ENCODE assay signal across 33 cellular contexts in the genomic region with DNA sequence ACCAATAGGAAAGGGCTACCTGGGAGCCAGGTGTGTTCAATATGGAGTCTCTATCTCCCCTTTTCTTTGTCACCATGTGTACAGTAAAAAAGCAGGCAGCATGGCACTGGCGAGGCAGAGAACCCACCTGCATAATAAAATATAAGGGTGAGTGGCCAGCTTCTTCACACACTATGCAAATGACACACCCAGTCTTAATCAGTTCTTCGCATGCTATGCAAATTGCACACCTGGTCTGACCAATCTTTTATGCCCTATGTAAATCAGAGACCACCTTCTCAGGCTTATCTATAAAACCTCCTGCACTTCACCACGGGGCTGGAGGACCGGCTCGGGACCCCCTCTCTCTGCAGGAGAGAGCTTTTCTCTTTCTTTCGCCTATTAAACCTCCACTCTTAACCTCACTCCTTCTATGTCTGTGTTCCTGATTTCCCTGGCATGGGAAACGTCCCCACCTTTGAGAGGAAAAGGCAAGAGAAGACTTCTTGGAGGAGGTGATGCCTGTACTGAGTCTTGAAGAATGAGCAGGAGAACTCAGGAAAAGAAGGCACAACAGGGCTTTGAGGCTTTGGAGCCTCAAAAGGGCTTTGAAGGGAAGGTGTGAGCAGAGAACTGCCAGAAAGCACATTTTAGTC.
"Had no signal": no experiment of that assay in that cellular context is flagged by ENCODE, and none has a peak within 500 bp of the region (broad histone marks: within the 10 kb centered on the region; RNA-seq: fewer than 3 reads in every experiment).

No MANE protein-coding gene starts in this region.

- H3K27me3 Mint-ChIP-seq: activated CD4-positive, alpha-beta memory T cell treated with anti-CD3 and anti-CD28 coated beads for 36 hours; activated CD4-positive, alpha-beta T cell treated with anti-CD3 and anti-CD28 coated beads, Interleukin-2, amount 10 ng/mL, durations not matched to agents 24 days and 14 days; activated naive CD8-positive, alpha-beta T cell treated with anti-CD3 and anti-CD28 coated beads for 36 hours had no signal

- H3K9me3 ChIP-seq: vagina had no signal

- DNase-seq: activated CD4-positive, alpha-beta memory T cell treated with anti-CD3 and anti-CD28 coated beads for 36 hours; activated CD4-positive, alpha-beta T cell treated with anti-CD3 and anti-CD28 coated beads, Interleukin-2, amount 10 ng/mL, durations not matched to agents 24 days and 14 days; activated CD4-positive, CD25-positive, alpha-beta regulatory T cell treated with anti-CD3 and anti-CD28 coated beads, Interleukin-2, amount 50 U/mL, for 72 hours; activated CD8-positive, alpha-beta memory T cell treated with anti-CD3 and anti-CD28 coated beads, Interleukin-2, amount 50 U/mL, for 4 hours; activated effector memory CD4-positive, alpha-beta T cell treated with anti-CD3 and anti-CD28 coated beads, Interleukin-2, amount 50 U/mL, for 16 hours; activated naive CD4-positive, alpha-beta T cell treated with anti-CD3 and anti-CD28 coated beads for 36 hours; activated naive CD8-positive, alpha-beta T cell treated with anti-CD3 and anti-CD28 coated beads for 36 hours; activated T-cell treated with anti-CD3 and anti-CD28 coated beads, Interleukin-2, amount 50 U/mL, for 1 hour; brain microvascular endothelial cell; effector memory CD8-positive, alpha-beta T cell; foreskin fibroblast; heart left ventricle; left cardiac atrium; mammary epithelial cell; naive B cell; nucleus accumbens; stimulated activated CD4-positive, alpha-beta T cell treated with anti-CD3 and anti-CD28 coated beads, Interleukin-1b, Interleukin-23, amount 100 ng/mL, for 48 hours; stimulated activated CD4-positive, alpha-beta T cell treated with anti-CD3 and anti-CD28 coated beads, Interleukin-4, amount 100 ng/mL, for 4 hours; stimulated activated CD8-positive, alpha-beta memory T cell treated with anti-CD3 and anti-CD28 coated beads, Interleukin-4, amount 100 ng/mL, for 48 hours; stimulated activated naive CD8-positive, alpha-beta T cell treated with anti-CD3 and anti-CD28 coated beads, Interleukin-15, amount 100 ng/mL, for 72 hours; substantia nigra; T-helper 9 cell; WERI-Rb-1 had no signal

- H3K4me1 ChIP-seq: ascending aorta, heart left ventricle, parathyroid adenoma, right atrium auricular region, vagina had no signal

- H3K36me3 Mint-ChIP-seq: activated CD4-positive, alpha-beta memory T cell treated with anti-CD3 and anti-CD28 coated beads for 36 hours; activated naive CD8-positive, alpha-beta T cell treated with anti-CD3 and anti-CD28 coated beads for 36 hours; stimulated activated memory B cell treated with anti-CD40 and anti-IgM and Interleukin-4, amounts not matched to agents 10 μg/mL and 1 μg/mL and 100 μg/mL, for 72 hours; type B pancreatic cell had no signal

- H3K27ac ChIP-seq: ascending aorta, brain microvascular endothelial cell, coronary artery, heart left ventricle, parathyroid adenoma, right atrium auricular region, vagina, WERI-Rb-1 had no signal

- H3K9me3 Mint-ChIP-seq: activated CD4-positive, alpha-beta T cell treated with anti-CD3 and anti-CD28 coated beads, Interleukin-2, amount 10 ng/mL, durations not matched to agents 24 days and 14 days had no signal

- H3K79me2 ChIP-seq: parathyroid adenoma had no signal

- H2AFZ ChIP-seq: parathyroid adenoma had no signal

- H3K27ac Mint-ChIP-seq: activated CD4-positive, alpha-beta memory T cell treated with anti-CD3 and anti-CD28 coated beads for 36 hours; activated CD4-positive, alpha-beta T cell treated with anti-CD3 and anti-CD28 coated beads, Interleukin-2, amount 10 ng/mL, durations not matched to agents 24 days and 14 days; activated naive CD4-positive, alpha-beta T cell treated with anti-CD3 and anti-CD28 coated beads for 36 hours; activated naive CD8-positive, alpha-beta T cell treated with anti-CD3 and anti-CD28 coated beads for 36 hours; activated T-helper 1 cell treated with anti-CD3 and anti-CD28 coated beads, Interleukin-12 subunit alpha, Interleukin-12 subunit beta, Interleukin-2, Interleukin-4 antibody, amounts not matched to agents 30 ng/mL and 10 ng/mL and 1 ng/mL, durations not matched to agents 14 hours and 24 hours and 36 hours; effector memory CD8-positive, alpha-beta T cell; naive B cell; stimulated activated memory B cell treated with anti-CD40 and anti-IgM and Interleukin-4, amounts not matched to agents 10 μg/mL and 1 μg/mL and 100 μg/mL, for 72 hours; stimulated activated naive CD8-positive, alpha-beta T cell treated with anti-CD3 and anti-CD28 coated beads, Interleukin-15, amount 100 ng/mL, for 72 hours; T-helper 1 cell treated with Interleukin-12 subunit alpha and Interleukin-12 subunit beta and Interleukin-4 antibody, amounts not matched to agents 30 μg/mL and 1 μg/mL, for 36 hours; type B pancreatic cell had no signal

- H3K36me3 ChIP-seq: ascending aorta, brain microvascular endothelial cell, heart left ventricle, right atrium auricular region, vagina, WERI-Rb-1 had no signal

- H3K27me3 ChIP-seq: ascending aorta, brain microvascular endothelial cell, right atrium auricular region, vagina had no signal

- H3K9ac ChIP-seq: parathyroid adenoma had no signal

- H3K4me2 ChIP-seq: smooth muscle cell had no signal

- H3K4me3 Mint-ChIP-seq: activated CD4-positive, alpha-beta memory T cell treated with anti-CD3 and anti-CD28 coated beads for 36 hours; activated CD4-positive, alpha-beta T cell treated with anti-CD3 and anti-CD28 coated beads, Interleukin-2, amount 10 ng/mL, durations not matched to agents 24 days and 14 days; activated naive CD4-positive, alpha-beta T cell treated with anti-CD3 and anti-CD28 coated beads for 36 hours; activated naive CD8-positive, alpha-beta T cell treated with anti-CD3 and anti-CD28 coated beads for 36 hours; activated T-helper 1 cell treated with anti-CD3 and anti-CD28 coated beads, Interleukin-12 subunit alpha, Interleukin-12 subunit beta, Interleukin-2, Interleukin-4 antibody, amounts not matched to agents 30 ng/mL and 10 ng/mL and 1 ng/mL, durations not matched to agents 14 hours and 24 hours and 36 hours; effector memory CD8-positive, alpha-beta T cell; naive B cell; stimulated activated memory B cell treated with anti-CD40 and anti-IgM and Interleukin-4, amounts not matched to agents 10 μg/mL and 1 μg/mL and 100 μg/mL, for 72 hours; stimulated activated naive CD8-positive, alpha-beta T cell treated with anti-CD3 and anti-CD28 coated beads, Interleukin-15, amount 100 ng/mL, for 72 hours; T-helper 1 cell treated with Interleukin-12 subunit alpha and Interleukin-12 subunit beta and Interleukin-4 antibody, amounts not matched to agents 30 μg/mL and 1 μg/mL, for 36 hours; type B pancreatic cell had no signal

- H3K4me1 Mint-ChIP-seq: activated CD4-positive, alpha-beta T cell treated with anti-CD3 and anti-CD28 coated beads, Interleukin-2, amount 10 ng/mL, durations not matched to agents 24 days and 14 days; activated naive CD8-positive, alpha-beta T cell treated with anti-CD3 and anti-CD28 coated beads for 36 hours; naive B cell; stimulated activated memory B cell treated with anti-CD40 and anti-IgM and Interleukin-4, amounts not matched to agents 10 μg/mL and 1 μg/mL and 100 μg/mL, for 72 hours; stimulated activated naive CD8-positive, alpha-beta T cell treated with anti-CD3 and anti-CD28 coated beads, Interleukin-15, amount 100 ng/mL, for 72 hours had no signal

- H3K4me3 ChIP-seq: ascending aorta, coronary artery, heart left ventricle, right atrium auricular region, smooth muscle cell, vagina had no signal
